Comparison of ENCODE assay signal across 9 cellular contexts in the genomic region with DNA sequence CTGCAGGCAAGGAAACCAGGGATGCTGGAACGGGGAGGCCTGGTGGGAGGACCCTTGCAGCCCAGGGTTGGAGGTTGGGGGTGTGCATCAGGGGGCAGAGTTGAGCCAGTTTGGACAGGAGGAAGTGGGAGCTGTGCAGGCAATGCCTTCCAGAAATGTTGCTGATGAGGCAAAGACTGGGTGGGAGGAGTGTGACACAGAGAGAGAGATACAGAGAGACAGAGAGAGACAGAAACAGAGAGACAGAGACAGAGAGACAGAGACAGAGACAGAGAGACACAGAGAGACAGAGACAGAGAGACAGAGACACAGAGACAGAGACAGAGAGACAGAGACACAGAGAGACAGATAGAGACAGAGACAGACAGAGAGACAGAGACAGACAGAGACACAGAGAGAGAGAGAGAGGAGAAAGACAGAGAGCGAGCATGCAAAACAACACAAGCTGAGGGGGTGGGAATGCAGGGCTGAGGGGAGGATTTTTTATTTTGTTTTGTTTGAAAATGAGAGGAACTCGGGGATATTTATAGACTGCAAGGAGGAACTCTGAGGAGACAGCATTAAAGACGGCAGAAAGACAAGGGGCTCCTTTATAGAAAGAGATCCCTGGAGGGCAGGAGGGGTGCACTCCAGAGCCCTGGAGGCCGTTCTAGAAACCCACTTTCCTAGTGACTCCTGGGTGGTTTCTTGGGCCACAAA. TPM values are rescaled to one million over a fixed set of nuclear protein-coding genes. Genes with fewer than 3 reads are reported as not detected.
DNase-seq lines count a peak whose midpoint lies in the region; ATAC-seq lines count a peak whose summit lies in the region.
"Had no signal": no experiment of that assay in that cellular context is flagged by ENCODE, and none has a peak within 500 bp of the region (broad histone marks: within the 10 kb centered on the region; RNA-seq: fewer than 3 reads in every experiment).

No MANE protein-coding gene starts in this region.

- H3K4me3 Mint-ChIP-seq in activated T-helper 17 cell treated with anti-CD3 and anti-CD28 coated beads, Interleukin-2, amount 50 U/mL, for 72 hours, result peak overlapping the region; percentile 4

- H3K27me3 ChIP-seq in right cardiac atrium (ENCODE audit: control insufficient read depth, insufficient read depth), result no peaks in the 10 kb centered on the region
- H3K27me3 ChIP-seq in stomach smooth muscle (ENCODE audit: control insufficient read depth in 1 of 2, insufficient read depth in 2 of 2, low read length in 2 of 2), result no peaks in the 10 kb centered on the region

- H3K9me3 ChIP-seq in right cardiac atrium (ENCODE audit: control insufficient read depth, low read length) (no peaks in the 10 kb centered on the region), stomach smooth muscle (ENCODE audit: control insufficient read depth in 2 of 2, low read length in 2 of 2) (no peaks in the 10 kb centered on the region)

- no peak overlapping the region for H3K27ac ChIP-seq in right cardiac atrium (ENCODE audit: low read length)
- H3K27ac ChIP-seq in stomach smooth muscle (ENCODE audit: low read length), result peak overlapping the region; percentile 7

- H3K4me3 ChIP-seq in right cardiac atrium (ENCODE audit: low read length) (no peak overlapping the region), stomach smooth muscle (ENCODE audit: low read length in 2 of 2) (peak overlapping the region in 1 of 2 donors; percentile 26)

- intact Hi-C loops in right cardiac atrium (cut with DNase I), result no loop called here

- no peaks in the 10 kb centered on the region for H3K27me3 Mint-ChIP-seq in activated T-helper 17 cell treated with anti-CD3 and anti-CD28 coated beads, Interleukin-2, amount 50 U/mL, for 72 hours

- H3K36me3 Mint-ChIP-seq in activated T-helper 17 cell treated with anti-CD3 and anti-CD28 coated beads, Interleukin-2, amount 50 U/mL, for 72 hours (ENCODE audit: low read depth), result peaks cover 25% of the 10 kb centered on the region

- ATAC-seq in activated T-helper 17 cell treated with anti-CD3 and anti-CD28 coated beads, Interleukin-2, amount 50 U/mL, for 72 hours (replicated peaks), result no peak
- ATAC-seq in right cardiac atrium, result peak; percentile 20 to 40
- ATAC-seq in HG02938 (IDR thresholded peaks at IDR 0.05; ENCODE audit: unreplicated experiment), result no peak
- ATAC-seq in GM18517 (IDR thresholded peaks at IDR 0.05; ENCODE audit: unreplicated experiment), result no peak
- ATAC-seq: Panc1 had no signal

- H3K27ac Mint-ChIP-seq in activated T-helper 17 cell treated with anti-CD3 and anti-CD28 coated beads, Interleukin-2, amount 50 U/mL, for 72 hours, result peak overlapping the region; percentile 78

- peaks cover 35% of the 10 kb centered on the region for H3K4me1 Mint-ChIP-seq in activated T-helper 17 cell treated with anti-CD3 and anti-CD28 coated beads, Interleukin-2, amount 50 U/mL, for 72 hours

- H3K4me1 ChIP-seq in right cardiac atrium (ENCODE audit: control insufficient read depth, insufficient read depth, low read length) (peaks cover 2% of the 10 kb centered on the region), stomach smooth muscle (ENCODE audit: control insufficient read depth, insufficient read depth, low read length) (peaks cover 6% of the 10 kb centered on the region)

- no peaks in the 10 kb centered on the region for H3K9me3 Mint-ChIP-seq in activated T-helper 17 cell treated with anti-CD3 and anti-CD28 coated beads, Interleukin-2, amount 50 U/mL, for 72 hours

- peak; percentile 48 for DNase-seq in Daoy (ENCODE audit: low read depth)
- peak; percentile 36 for DNase-seq in LHCN-M2 (ENCODE audit: low read depth)
- peak; percentile 58 to 83 (median 79) for DNase-seq in right cardiac atrium
- DNase-seq in OCI-M2 (lab: John Stamatoyannopoulos, UW; ENCODE audit: unreplicated experiment), result no peak

- WGBS in right cardiac atrium, result 23% methylated on average over 5 of the region's 5 CpGs

- peak overlapping the region; percentile 6 to 12 for H3K9ac ChIP-seq in stomach smooth muscle (ENCODE audit: low read length in 2 of 2)

- peaks cover 0 to 5% of the 10 kb centered on the region in 2 donors for H3K36me3 ChIP-seq in stomach smooth muscle (ENCODE audit: control insufficient read depth in 2 of 2, insufficient read depth in 2 of 2, low read length in 2 of 2)

RNA-seq across cellular contexts. Expression of gene HAUS3, which starts 1.9 kb away (rescaled TPM):
- 13.4 and 29.3 TPM in 2 replicates for total RNA-seq in Daoy (2014; rRNA removed; shearing (Covaris generic))
- 16.1 and 23.0 TPM in 2 replicates for total RNA-seq in LHCN-M2 (2014; rRNA removed)
- polyA plus RNA-seq in LHCN-M2 (2012), result 3.3 TPM
- 10 to 100 TPM; 27.1 to 28.0 TPM for total RNA-seq in activated T-helper 17 cell treated with anti-CD3 and anti-CD28 coated beads, Interleukin-2, amount 50 U/mL, for 72 hours
- total RNA-seq in right cardiac atrium, result 1 to 10 TPM; 6.1 to 8.9 (median 7.4) TPM
- polyA plus RNA-seq in right cardiac atrium, result 4.3 TPM

RNA-seq across cellular contexts. Expression of gene POLN, which starts 1.9 kb away (rescaled TPM):
- 0.54 and 1.4 TPM in 2 replicates for total RNA-seq in Daoy (2014; rRNA removed; shearing (Covaris generic))
- total RNA-seq in LHCN-M2 (2014; rRNA removed) (1.9 and 2.1 TPM in 2 replicates), right cardiac atrium (1 to 10 TPM; 3.5 to 5.9 (median 4.6) TPM)
- 0.95 TPM for polyA plus RNA-seq in LHCN-M2 (2012)
- 1 to 10 TPM; 7.8 to 8.0 TPM for total RNA-seq in activated T-helper 17 cell treated with anti-CD3 and anti-CD28 coated beads, Interleukin-2, amount 50 U/mL, for 72 hours
- polyA plus RNA-seq in right cardiac atrium, result 1.5 TPM

RNA-seq across cellular contexts. Expression of gene MXD4, which starts 18.1 kb away (rescaled TPM):
- total RNA-seq in Daoy (2014; rRNA removed; shearing (Covaris generic)), result 5.8 and 7.5 TPM in 2 replicates
- 45.3 and 48.7 TPM in 2 replicates for total RNA-seq in LHCN-M2 (2014; rRNA removed)
- polyA plus RNA-seq in LHCN-M2 (2012), result 49.1 TPM
- total RNA-seq in activated T-helper 17 cell treated with anti-CD3 and anti-CD28 coated beads, Interleukin-2, amount 50 U/mL, for 72 hours, result 1 to 10 TPM; 6.1 to 7.7 TPM
- 10 to 100 TPM; 27.2 to 35.8 (median 31.6) TPM for total RNA-seq in right cardiac atrium
- polyA plus RNA-seq in right cardiac atrium, result 43.1 TPM

Comparison
In these comparisons a context has a peak if more than half of its experiments do, and no peak if none do; other contexts are left out.
1. ATAC-seq: peak in right cardiac atrium (2 of 2); none in activated T-helper 17 cell treated with anti-CD3 and anti-CD28 coated beads, Interleukin-2, amount 50 U/mL, for 72 hours (single experiment), HG02938 (single experiment) and GM18517 (single experiment).